Comparison of ENCODE assay signal across 20 cellular contexts in the genomic region with DNA sequence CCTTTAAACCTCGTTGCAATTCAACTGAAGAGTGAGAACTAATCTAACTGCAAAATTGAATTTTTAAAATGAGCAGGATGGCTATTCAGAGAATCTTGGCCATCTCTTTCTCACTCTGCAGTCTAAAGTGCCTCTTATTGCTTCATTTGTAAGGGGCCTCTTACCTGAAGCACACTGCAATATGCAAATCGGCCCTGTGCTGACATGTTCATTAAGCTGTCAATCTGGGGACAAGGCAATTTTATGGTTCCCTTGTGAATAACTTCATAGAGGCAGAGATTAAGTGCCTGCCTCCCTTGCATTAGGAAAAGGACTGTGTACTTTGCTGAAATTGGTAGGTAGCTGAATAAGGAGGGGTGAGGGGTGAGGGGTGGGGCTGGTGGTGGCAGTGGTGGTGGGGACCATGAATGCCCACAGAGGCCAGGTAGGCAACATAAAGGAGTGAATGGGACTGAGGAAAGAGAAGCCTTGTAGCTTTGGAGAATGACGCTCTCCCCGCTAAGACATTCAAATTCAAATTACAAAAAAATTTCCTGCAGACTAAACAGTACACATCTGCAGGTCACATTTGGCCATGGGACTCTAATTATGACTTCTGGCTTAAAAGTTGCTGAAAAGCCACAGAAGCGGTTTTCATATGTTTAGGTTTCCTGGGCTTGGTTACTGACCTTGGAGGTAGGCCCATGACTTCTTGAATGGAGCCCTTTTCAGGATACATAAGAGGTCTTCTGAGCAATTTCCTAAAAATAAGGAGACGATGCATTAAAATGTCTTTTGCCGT. TPM values are rescaled to one million over a fixed set of nuclear protein-coding genes. Genes with fewer than 3 reads are reported as not detected.
DNase-seq lines count a peak whose midpoint lies in the region; ATAC-seq and TF ChIP-seq lines count a peak whose summit lies in the region.
"Had no signal": no experiment of that assay in that cellular context is flagged by ENCODE, and none has a peak within 500 bp of the region (broad histone marks: within the 10 kb centered on the region; RNA-seq: fewer than 3 reads in every experiment).

No MANE protein-coding gene starts in this region.

- H3K9me2 ChIP-seq in neural cell (ENCODE audit: insufficient read depth, low read length): no peaks in the 10 kb centered on the region

- peak; percentile 92 for TF ChIP-seq EP300 in neural cell (conservative IDR thresholded peaks at IDR 0.05; ENCODE audit: poor library complexity, severe bottlenecking)

- peaks cover 2% of the 10 kb centered on the region for H3F3A ChIP-seq in neural cell (ENCODE audit: insufficient read depth, low read length, poor library complexity, severe bottlenecking)

- peaks cover 97% of the 10 kb centered on the region for H3K36me3 Mint-ChIP-seq in activated T-cell treated with anti-CD3 and anti-CD28 coated beads, Interleukin-2, amount 50 U/mL, for 24 hours (ENCODE audit: low read depth)
- peaks cover 74% of the 10 kb centered on the region for H3K36me3 Mint-ChIP-seq in activated T-cell treated with anti-CD3 and anti-CD28 coated beads, Interleukin-2, amount 50 U/mL, for 4 hours (ENCODE audit: insufficient read depth)

- H3K4me1 Mint-ChIP-seq in activated T-cell treated with anti-CD3 and anti-CD28 coated beads, Interleukin-2, amount 50 U/mL, for 24 hours (ENCODE audit: low read depth): peaks cover 42% of the 10 kb centered on the region
- peaks cover 46% of the 10 kb centered on the region for H3K4me1 Mint-ChIP-seq in activated T-cell treated with anti-CD3 and anti-CD28 coated beads, Interleukin-2, amount 50 U/mL, for 4 hours (ENCODE audit: low read depth)

- no peak overlapping the region for H2AFZ ChIP-seq in neural cell (ENCODE audit: low read depth, low read length)

- no peaks in the 10 kb centered on the region for H3K79me2 ChIP-seq in neural cell (replicated peaks; ENCODE audit: insufficient read depth, low read length)

- H3K9me3 ChIP-seq in neural cell (ENCODE audit: low read length): no peaks in the 10 kb centered on the region
- H3K9me3 ChIP-seq: ovary, right lobe of liver, uterus had no signal

- no peak for TF ChIP-seq RAD21 in neural cell (conservative IDR thresholded peaks at IDR 0.05)

- H3K9ac ChIP-seq in neural cell (ENCODE audit: low read length): peak overlapping the region; percentile 53

- no peak for ATAC-seq in activated T-cell treated with anti-CD3 and anti-CD28 coated beads, Interleukin-2, amount 50 U/mL, for 4 hours
- ATAC-seq: activated naive CD4-positive, alpha-beta T cell treated with anti-CD3 and anti-CD28 coated beads, Interleukin-2, amount 50 U/mL, for 72 hours; CD8-positive, alpha-beta T cell; left ventricle myocardium superior; right lobe of liver had no signal

- peak overlapping the region; percentile 29 for H3K27ac Mint-ChIP-seq in activated T-cell treated with anti-CD3 and anti-CD28 coated beads, Interleukin-2, amount 50 U/mL, for 24 hours
- H3K27ac Mint-ChIP-seq: CD8-positive, alpha-beta T cell had no signal

- H3K4me3 ChIP-seq in neural cell (ENCODE audit: low read length): peak overlapping the region; percentile 49
- H3K4me3 ChIP-seq: ovary, right lobe of liver, uterus had no signal

- H3K9me3 Mint-ChIP-seq in activated T-cell treated with anti-CD3 and anti-CD28 coated beads, Interleukin-2, amount 50 U/mL, for 24 hours: no peaks in the 10 kb centered on the region
- peaks cover 4% of the 10 kb centered on the region for H3K9me3 Mint-ChIP-seq in activated T-cell treated with anti-CD3 and anti-CD28 coated beads, Interleukin-2, amount 50 U/mL, for 4 hours
- H3K9me3 Mint-ChIP-seq: CD8-positive, alpha-beta T cell had no signal

- H3K27ac ChIP-seq in neural cell (ENCODE audit: low read length): peak overlapping the region; percentile 93
- H3K27ac ChIP-seq: epithelial cell of prostate, ovary, right lobe of liver, uterus had no signal

- H3K36me3 ChIP-seq in neural cell (ENCODE audit: insufficient read depth, low read length): no peaks in the 10 kb centered on the region
- H3K36me3 ChIP-seq: ovary, right lobe of liver, uterus had no signal

- no peak overlapping the region for H3K4me3 Mint-ChIP-seq in activated T-cell treated with anti-CD3 and anti-CD28 coated beads, Interleukin-2, amount 50 U/mL, for 24 hours
- H3K4me3 Mint-ChIP-seq in activated T-cell treated with anti-CD3 and anti-CD28 coated beads, Interleukin-2, amount 50 U/mL, for 4 hours: no peak overlapping the region
- H3K4me3 Mint-ChIP-seq: CD8-positive, alpha-beta T cell had no signal

- H4K20me1 ChIP-seq in neural cell (ENCODE audit: insufficient read depth): no peaks in the 10 kb centered on the region

- no peak for DNase-seq in activated T-cell treated with anti-CD3 and anti-CD28 coated beads, Interleukin-2, amount 50 U/mL, for 24 hours
- DNase-seq in activated T-cell treated with anti-CD3 and anti-CD28 coated beads, Interleukin-2, amount 50 U/mL, for 4 hours: no peak
- DNase-seq in NCI-H1417 (lab: John Stamatoyannopoulos, UW) (peak; percentile 39 to 92 (median 85)), NCI-H526 treated with DMSO at 0.1 percent for 48 hours (lab: John Stamatoyannopoulos, UW) (peak; percentile 75), GM19238 (ENCODE audit: insufficient read length, low spot score) (no peak)
- DNase-seq in stimulated activated CD4-positive, alpha-beta T cell treated with anti-CD3 and anti-CD28 coated beads, Interleukin-15, amount 100 ng/mL, for 24 hours: no peak
- DNase-seq in activated effector memory CD4-positive, alpha-beta T cell treated with Interleukin-2 at 50 U/mL for 16 hours: no peak
- DNase-seq: activated CD4-positive, CD25-positive, alpha-beta regulatory T cell; activated CD8-positive, alpha-beta memory T cell treated with anti-CD3 and anti-CD28 coated beads, Interleukin-2, amount 50 U/mL, for 4 hours; CD8-positive, alpha-beta T cell; left ventricle myocardium superior; NCI-H2081 treated with DMSO at 0.1 percent for 48 hours; ovary; right lobe of liver; SHP77; uterus had no signal

- TF ChIP-seq CTCF in neural cell (IDR thresholded peaks at IDR 0.05; ENCODE audit: poor library complexity, severe bottlenecking): no peak

- no peaks in the 10 kb centered on the region for H3K27me3 Mint-ChIP-seq in activated T-cell treated with anti-CD3 and anti-CD28 coated beads, Interleukin-2, amount 50 U/mL, for 24 hours
- no peaks in the 10 kb centered on the region for H3K27me3 Mint-ChIP-seq in activated T-cell treated with anti-CD3 and anti-CD28 coated beads, Interleukin-2, amount 50 U/mL, for 4 hours (ENCODE audit: low read depth)

- peak overlapping the region; percentile 52 for H3K4me2 ChIP-seq in neural cell (ENCODE audit: low read length)

- H3K27me3 ChIP-seq in neural cell (ENCODE audit: insufficient read depth, low read depth, low read length): no peaks in the 10 kb centered on the region
- H3K27me3 ChIP-seq: ovary, right lobe of liver, uterus had no signal

TF ChIP-seq in neural cell, 6 proteins besides CTCF, POLR2A, EP300 and RAD21:
- TF ChIP-seq POLR2AphosphoS5 (IDR thresholded peaks at IDR 0.05) (peak; percentile 87), SMC3 (conservative IDR thresholded peaks at IDR 0.05; ENCODE audit: poor library complexity) (peak; percentile 24), MXI1 (conservative IDR thresholded peaks at IDR 0.05; ENCODE audit: poor library complexity, severe bottlenecking) (no peak)
- TF ChIP-seq, protein P1, sequence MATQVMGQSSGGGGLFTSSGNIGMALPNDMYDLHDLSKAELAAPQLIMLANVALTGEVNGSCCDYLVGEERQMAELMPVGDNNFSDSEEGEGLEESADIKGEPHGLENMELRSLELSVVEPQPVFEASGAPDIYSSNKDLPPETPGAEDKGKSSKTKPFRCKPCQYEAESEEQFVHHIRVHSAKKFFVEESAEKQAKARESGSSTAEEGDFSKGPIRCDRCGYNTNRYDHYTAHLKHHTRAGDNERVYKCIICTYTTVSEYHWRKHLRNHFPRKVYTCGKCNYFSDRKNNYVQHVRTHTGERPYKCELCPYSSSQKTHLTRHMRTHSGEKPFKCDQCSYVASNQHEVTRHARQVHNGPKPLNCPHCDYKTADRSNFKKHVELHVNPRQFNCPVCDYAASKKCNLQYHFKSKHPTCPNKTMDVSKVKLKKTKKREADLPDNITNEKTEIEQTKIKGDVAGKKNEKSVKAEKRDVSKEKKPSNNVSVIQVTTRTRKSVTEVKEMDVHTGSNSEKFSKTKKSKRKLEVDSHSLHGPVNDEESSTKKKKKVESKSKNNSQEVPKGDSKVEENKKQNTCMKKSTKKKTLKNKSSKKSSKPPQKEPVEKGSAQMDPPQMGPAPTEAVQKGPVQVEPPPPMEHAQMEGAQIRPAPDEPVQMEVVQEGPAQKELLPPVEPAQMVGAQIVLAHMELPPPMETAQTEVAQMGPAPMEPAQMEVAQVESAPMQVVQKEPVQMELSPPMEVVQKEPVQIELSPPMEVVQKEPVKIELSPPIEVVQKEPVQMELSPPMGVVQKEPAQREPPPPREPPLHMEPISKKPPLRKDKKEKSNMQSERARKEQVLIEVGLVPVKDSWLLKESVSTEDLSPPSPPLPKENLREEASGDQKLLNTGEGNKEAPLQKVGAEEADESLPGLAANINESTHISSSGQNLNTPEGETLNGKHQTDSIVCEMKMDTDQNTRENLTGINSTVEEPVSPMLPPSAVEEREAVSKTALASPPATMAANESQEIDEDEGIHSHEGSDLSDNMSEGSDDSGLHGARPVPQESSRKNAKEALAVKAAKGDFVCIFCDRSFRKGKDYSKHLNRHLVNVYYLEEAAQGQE (IDR thresholded peaks at IDR 0.05; ENCODE audit: borderline replicate concordance): no peak

RNA-seq across cellular contexts. Expression of gene TNFSF8, which starts 25.0 kb away (rescaled TPM):
- 100 to 1,000 TPM; 130 to 192 (median 141) TPM for total RNA-seq in activated T-cell treated with anti-CD3 and anti-CD28 coated beads, Interleukin-2, amount 50 U/mL, for 4 hours
- not detected in 2 replicates for polyA plus RNA-seq in neural cell
- polyA minus RNA-seq in neural cell: not detected in 2 replicates
- polyA plus RNA-seq: AG04450 had no signal

Comparison
In these comparisons a context has a peak if more than half of its experiments do, and no peak if none do; other contexts are left out.
1. DNase-seq: peak in NCI-H1417 (3 of 3) and NCI-H526 treated with DMSO at 0.1 percent for 48 hours (single experiment); none in activated T-cell treated with anti-CD3 and anti-CD28 coated beads, Interleukin-2, amount 50 U/mL, for 24 hours (single experiment), activated T-cell treated with anti-CD3 and anti-CD28 coated beads, Interleukin-2, amount 50 U/mL, for 4 hours (single experiment), stimulated activated CD4-positive, alpha-beta T cell treated with anti-CD3 and anti-CD28 coated beads, Interleukin-15, amount 100 ng/mL, for 24 hours (single experiment), GM19238 (single experiment) and activated effector memory CD4-positive, alpha-beta T cell treated with Interleukin-2 at 50 U/mL for 16 hours (single experiment).